ENCODE assay signal across 25 cellular contexts in the genomic region with DNA sequence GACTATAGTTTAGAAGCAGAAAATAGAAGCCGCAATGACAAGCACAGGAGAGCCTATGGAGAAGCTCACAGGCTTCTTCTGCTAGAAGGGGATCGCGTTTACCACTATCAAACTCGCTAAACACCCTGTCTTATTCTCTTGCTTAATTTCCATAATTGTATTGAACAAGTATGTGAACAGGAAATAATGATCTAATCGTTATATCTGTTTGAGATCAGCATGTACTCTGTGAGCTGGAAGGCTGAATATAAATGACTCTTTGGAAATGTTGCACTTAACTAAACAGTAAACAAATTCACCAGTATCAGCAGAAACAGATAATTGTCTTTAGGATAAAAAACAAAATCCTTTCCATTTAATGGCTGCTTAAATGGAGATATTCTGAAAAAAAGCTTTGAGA. TPM values are rescaled to one million over a fixed set of nuclear protein-coding genes. Genes with fewer than 3 reads are reported as not detected.
DNase-seq lines count a peak whose midpoint lies in the region; ATAC-seq and TF ChIP-seq lines count a peak whose summit lies in the region.
"Had no signal": no experiment of that assay in that cellular context is flagged by ENCODE, and none has a peak within 500 bp of the region (broad histone marks: within the 10 kb centered on the region; RNA-seq: fewer than 3 reads in every experiment).

No MANE protein-coding gene starts in this region.

- no peaks in the 10 kb centered on the region for H3K36me3 Mint-ChIP-seq in activated T-helper 17 cell treated with anti-CD3 and anti-CD28 coated beads, Interleukin-2, amount 50 U/mL, for 72 hours (ENCODE audit: low read depth)
- H3K36me3 Mint-ChIP-seq in mesothelial cell of epicardium: no peaks in the 10 kb centered on the region
- H3K36me3 Mint-ChIP-seq in activated CD4-positive, alpha-beta T cell treated with anti-CD3 and anti-CD28 coated beads, Interleukin-2, amount 10 ng/mL, durations not matched to agents 7 days and 5 days (ENCODE audit: low read depth): no peaks in the 10 kb centered on the region
- H3K36me3 Mint-ChIP-seq: CD4-positive, alpha-beta memory T cell had no signal

- peak; percentile 40 to 87 for DNase-seq in HAP-1 (ENCODE audit: low spot score in 2 of 2)
- peak; percentile 20 for DNase-seq in fibroblast of villous mesenchyme (ENCODE audit: low read depth)
- no peak for DNase-seq in mesothelial cell of epicardium (ENCODE audit: low spot score in 2 of 2, unreplicated experiment in 2 of 2)
- no peak for DNase-seq in activated CD4-positive, alpha-beta T cell treated with anti-CD3 and anti-CD28 coated beads, Interleukin-2, amount 10 ng/mL, durations not matched to agents 7 days and 5 days
- DNase-seq: Calu3; CD4-positive, alpha-beta memory T cell; DMS153; H9; KG1; NCI-H1092 treated with DMSO at 0.1 percent for 48 hours; NCI-H1436 treated with DMSO at 0.1 percent for 48 hours; NCI-H1930; NCI-H2171; NCI-H345; NCI-H524; NCI-H774; NK-92 treated with Interleukin-12 subunit alpha and Interleukin-12 subunit beta, amount 100 ng/mL, for 24 hours; SHP77 treated with DMSO at 0.1 percent for 48 hours; SK-N-SH had no signal

- ATAC-seq in activated T-helper 17 cell treated with anti-CD3 and anti-CD28 coated beads, Interleukin-2, amount 50 U/mL, for 72 hours (replicated peaks): no peak
- ATAC-seq in GM18502 (IDR thresholded peaks at IDR 0.05; ENCODE audit: poor library complexity, unreplicated experiment): no peak

- in situ Hi-C loops in HAP-1 (cut with MboI; ENCODE audit: low sequenced_read_pairs): no loop called here

- H3K27me3 Mint-ChIP-seq in activated T-helper 17 cell treated with anti-CD3 and anti-CD28 coated beads, Interleukin-2, amount 50 U/mL, for 72 hours: no peaks in the 10 kb centered on the region
- H3K27me3 Mint-ChIP-seq in mesothelial cell of epicardium (ENCODE audit: low read depth): no peaks in the 10 kb centered on the region
- peaks cover 3% of the 10 kb centered on the region for H3K27me3 Mint-ChIP-seq in activated CD4-positive, alpha-beta T cell treated with anti-CD3 and anti-CD28 coated beads, Interleukin-2, amount 10 ng/mL, durations not matched to agents 7 days and 5 days
- H3K27me3 Mint-ChIP-seq: CD4-positive, alpha-beta memory T cell had no signal

- no peaks in the 10 kb centered on the region for H3K9me3 Mint-ChIP-seq in activated T-helper 17 cell treated with anti-CD3 and anti-CD28 coated beads, Interleukin-2, amount 50 U/mL, for 72 hours
- H3K9me3 Mint-ChIP-seq in mesothelial cell of epicardium: no peaks in the 10 kb centered on the region
- no peaks in the 10 kb centered on the region for H3K9me3 Mint-ChIP-seq in activated CD4-positive, alpha-beta T cell treated with anti-CD3 and anti-CD28 coated beads, Interleukin-2, amount 10 ng/mL, durations not matched to agents 7 days and 5 days
- H3K9me3 Mint-ChIP-seq: CD4-positive, alpha-beta memory T cell; H9 had no signal

- CTCF ChIA-PET in activated CD4-positive, alpha-beta T cell treated with anti-CD3 and anti-CD28 coated beads, Interleukin-2, amount 10 ng/mL, durations not matched to agents 7 days and 5 days (lab: Charles Lee): interaction anchor here (1.1 to 1.6 kb wide), 3 partner anchors 13 to 116 kb away, joined by 3 to 4 read pairs (median 3); no protein-coding TSS in a partner anchor

- H3K27me3 ChIP-seq in HAP-1 (ENCODE audit: low read depth): no peaks in the 10 kb centered on the region
- H3K27me3 ChIP-seq in subcutaneous abdominal adipose tissue (ENCODE audit: control insufficient read depth in 5 of 5, insufficient read depth in 4 of 5, low read length in 5 of 5): no peaks in the 10 kb centered on the region
- H3K27me3 ChIP-seq: BLaER1 had no signal

- peak overlapping the region; percentile 11 for H3K4me3 Mint-ChIP-seq in activated T-helper 17 cell treated with anti-CD3 and anti-CD28 coated beads, Interleukin-2, amount 50 U/mL, for 72 hours
- no peak overlapping the region for H3K4me3 Mint-ChIP-seq in mesothelial cell of epicardium
- no peak overlapping the region for H3K4me3 Mint-ChIP-seq in activated CD4-positive, alpha-beta T cell treated with anti-CD3 and anti-CD28 coated beads, Interleukin-2, amount 10 ng/mL, durations not matched to agents 7 days and 5 days
- H3K4me3 Mint-ChIP-seq: H9 had no signal

- H3K9ac ChIP-seq in subcutaneous abdominal adipose tissue (ENCODE audit: low read length in 5 of 5): no peak overlapping the region
- H3K9ac ChIP-seq: BLaER1, SK-N-SH had no signal

- peak overlapping the region; percentile 39 for H3K27ac ChIP-seq in subcutaneous abdominal adipose tissue (ENCODE audit: low read depth, low read length)
- H3K27ac ChIP-seq: BLaER1, HL-60, RWPE1 had no signal

- no peak overlapping the region for H3K27ac Mint-ChIP-seq in activated T-helper 17 cell treated with anti-CD3 and anti-CD28 coated beads, Interleukin-2, amount 50 U/mL, for 72 hours
- H3K27ac Mint-ChIP-seq in mesothelial cell of epicardium: no peak overlapping the region
- H3K27ac Mint-ChIP-seq in activated CD4-positive, alpha-beta T cell treated with anti-CD3 and anti-CD28 coated beads, Interleukin-2, amount 10 ng/mL, durations not matched to agents 7 days and 5 days: no peak overlapping the region
- H3K27ac Mint-ChIP-seq: CD4-positive, alpha-beta memory T cell had no signal

- POLR2A ChIA-PET in activated CD4-positive, alpha-beta T cell treated with anti-CD3 and anti-CD28 coated beads, Interleukin-2, amount 10 ng/mL, durations not matched to agents 7 days and 5 days (lab: Charles Lee): interaction anchor here (0.6 kb wide), 1 partner anchor 63 kb away, joined by 4 read pairs; no protein-coding TSS in a partner anchor

- no peak overlapping the region for H3K4me3 ChIP-seq in HAP-1
- no peak overlapping the region for H3K4me3 ChIP-seq in fibroblast of villous mesenchyme (ENCODE audit: low read depth, low read length)
- no peak overlapping the region for H3K4me3 ChIP-seq in subcutaneous abdominal adipose tissue (ENCODE audit: low read depth in 1 of 5, low read length in 5 of 5)
- H3K4me3 ChIP-seq: BLaER1 had no signal

- H3K4me1 ChIP-seq in HAP-1 (peaks cover 18% of the 10 kb centered on the region), subcutaneous abdominal adipose tissue (ENCODE audit: control insufficient read depth in 5 of 5, insufficient read depth in 5 of 5, low read length in 5 of 5) (peaks cover 0 to 37% (median 17%) of the 10 kb centered on the region in 5 donors)

- H3K9me3 ChIP-seq in HAP-1 (no peaks in the 10 kb centered on the region), subcutaneous abdominal adipose tissue (ENCODE audit: control insufficient read depth in 5 of 5, low read length in 5 of 5) (no peaks in the 10 kb centered on the region)
- H3K9me3 ChIP-seq: SK-N-SH had no signal

- H3K36me3 ChIP-seq in HAP-1 (replicated peaks): no peaks in the 10 kb centered on the region
- no peaks in the 10 kb centered on the region for H3K36me3 ChIP-seq in subcutaneous abdominal adipose tissue (ENCODE audit: control insufficient read depth in 5 of 5, insufficient read depth in 5 of 5, low read length in 5 of 5)
- H3K36me3 ChIP-seq: BLaER1 had no signal

- no peak for TF ChIP-seq CTCF in fibroblast of villous mesenchyme (IDR thresholded peaks at IDR 0.05; ENCODE audit: insufficient read depth, low read depth, low read length)
- TF ChIP-seq CTCF in mesothelial cell of epicardium (IDR thresholded peaks at IDR 0.05; ENCODE audit: unreplicated experiment): no peak

- H3K4me1 Mint-ChIP-seq in activated T-helper 17 cell treated with anti-CD3 and anti-CD28 coated beads, Interleukin-2, amount 50 U/mL, for 72 hours: peaks cover 26% of the 10 kb centered on the region
- peaks cover 3% of the 10 kb centered on the region for H3K4me1 Mint-ChIP-seq in mesothelial cell of epicardium
- peaks cover 29% of the 10 kb centered on the region for H3K4me1 Mint-ChIP-seq in activated CD4-positive, alpha-beta T cell treated with anti-CD3 and anti-CD28 coated beads, Interleukin-2, amount 10 ng/mL, durations not matched to agents 7 days and 5 days

RNA-seq across cellular contexts. Expression of a gene that starts 15.0 kb away (rescaled TPM):
- 1 to 10 TPM in 1 of 2 donors, under 1 TPM in 1; 0.61 to 1.6 TPM for total RNA-seq in activated T-helper 17 cell treated with anti-CD3 and anti-CD28 coated beads, Interleukin-2, amount 50 U/mL, for 72 hours
- total RNA-seq in fibroblast of villous mesenchyme (1.9 and 6.9 TPM in 2 replicates), mesothelial cell of epicardium (0.84 to 1.3 TPM (median 1.2 TPM) in 3 replicates)
- total RNA-seq in activated CD4-positive, alpha-beta T cell treated with anti-CD3 and anti-CD28 coated beads, Interleukin-2, amount 10 ng/mL, durations not matched to agents 7 days and 5 days: under 1 TPM; 0.56 to 0.79 TPM

Comparison
In these comparisons a context has a peak if more than half of its experiments do, and no peak if none do; other contexts are left out.
1. DNase-seq: peak in HAP-1 (2 of 2) and fibroblast of villous mesenchyme (single experiment); none in mesothelial cell of epicardium (0 of 2) and activated CD4-positive, alpha-beta T cell treated with anti-CD3 and anti-CD28 coated beads, Interleukin-2, amount 10 ng/mL, durations not matched to agents 7 days and 5 days (single experiment).